17 cellular contexts compared by ENCODE assay signal in the genomic region with DNA sequence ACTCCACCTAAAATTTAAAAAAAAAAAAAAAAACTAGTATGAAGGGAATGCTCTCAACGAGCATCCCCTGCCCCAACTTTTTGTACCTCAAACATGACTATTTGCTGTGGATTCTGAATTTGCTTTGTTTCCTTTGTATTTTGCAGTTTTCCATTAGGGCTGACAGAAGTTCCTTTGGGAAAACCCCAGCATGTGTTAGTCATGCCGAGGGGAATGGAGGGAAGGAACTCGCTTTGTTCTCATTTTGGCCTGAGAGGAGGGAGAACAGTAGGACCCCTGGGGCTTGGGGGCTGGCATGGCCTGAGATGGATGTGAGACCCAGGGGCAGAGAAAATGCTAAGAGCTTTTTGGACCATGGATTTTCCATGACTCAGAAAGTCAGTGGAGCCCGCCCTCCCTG. TPM values are rescaled to one million over a fixed set of nuclear protein-coding genes. Genes with fewer than 3 reads are reported as not detected.
"Had no signal": no experiment of that assay in that cellular context is flagged by ENCODE, and none has a peak within 500 bp of the region (broad histone marks: within the 10 kb centered on the region; RNA-seq: fewer than 3 reads in every experiment).

No MANE protein-coding gene starts in this region.

- H3K27me3 ChIP-seq: right atrium auricular region, vagina had no signal

- H3K9me3 ChIP-seq: vagina had no signal

- H3K4me3 ChIP-seq: heart right ventricle, left ventricle myocardium inferior, right atrium auricular region, vagina had no signal

- H3K36me3 ChIP-seq: heart right ventricle, left ventricle myocardium inferior, right atrium auricular region, vagina had no signal

- H2AFZ ChIP-seq: parathyroid adenoma had no signal

- H3K27ac ChIP-seq: heart right ventricle, left ventricle myocardium inferior, parathyroid adenoma, right atrium auricular region had no signal

- H3K27ac Mint-ChIP-seq: activated T-helper 1 cell treated with anti-CD3 and anti-CD28 coated beads, Interleukin-12 subunit alpha, Interleukin-12 subunit beta, Interleukin-2, Interleukin-4 antibody, amounts not matched to agents 30 ng/mL and 10 ng/mL and 1 ng/mL, durations not matched to agents 14 hours and 24 hours and 36 hours; T-helper 1 cell treated with Interleukin-12 subunit alpha and Interleukin-12 subunit beta and Interleukin-4 antibody, amounts not matched to agents 30 μg/mL and 1 μg/mL, for 36 hours; WTC11 had no signal

- DNase-seq: activated CD4-positive, alpha-beta T cell treated with anti-CD3 and anti-CD28 coated beads for 48 hours; activated naive CD4-positive, alpha-beta T cell treated with Interleukin-2 at 50 U/mL for 16 hours; cortex of kidney; effector memory CD4-positive, alpha-beta T cell; heart right ventricle; left ventricle myocardium inferior; mesendoderm; small intestine had no signal

- ATAC-seq: heart right ventricle, WTC11 had no signal

- H3K9me3 Mint-ChIP-seq: central memory CD8-positive, alpha-beta T cell had no signal

- H3K4me3 Mint-ChIP-seq: activated T-helper 1 cell treated with anti-CD3 and anti-CD28 coated beads, Interleukin-12 subunit alpha, Interleukin-12 subunit beta, Interleukin-2, Interleukin-4 antibody, amounts not matched to agents 30 ng/mL and 10 ng/mL and 1 ng/mL, durations not matched to agents 14 hours and 24 hours and 36 hours; central memory CD8-positive, alpha-beta T cell; neural crest cell; T-helper 1 cell treated with Interleukin-12 subunit alpha and Interleukin-12 subunit beta and Interleukin-4 antibody, amounts not matched to agents 30 μg/mL and 1 μg/mL, for 36 hours; WTC11 had no signal

- H3K9ac ChIP-seq: parathyroid adenoma had no signal

RNA-seq across cellular contexts. Expression of gene KRT9, which starts 20.5 kb away (rescaled TPM):
- total RNA-seq: activated T-helper 1 cell treated with anti-CD3 and anti-CD28 coated beads, Interleukin-12 subunit alpha, Interleukin-12 subunit beta, Interleukin-2, Interleukin-4 antibody, amounts not matched to agents 30 ng/mL and 10 ng/mL and 1 ng/mL, durations not matched to agents 14 hours and 24 hours and 36 hours; epithelial cell of proximal tubule; heart right ventricle; left ventricle myocardium inferior; neural crest cell; right atrium auricular region; vagina; WTC11 had no signal
- polyA plus RNA-seq: heart right ventricle had no signal

RNA-seq across cellular contexts. Expression of gene KRT19, which starts 23.3 kb away (rescaled TPM):
- total RNA-seq: activated T-helper 1 cell treated with anti-CD3 and anti-CD28 coated beads, Interleukin-12 subunit alpha, Interleukin-12 subunit beta, Interleukin-2, Interleukin-4 antibody, amounts not matched to agents 30 ng/mL and 10 ng/mL and 1 ng/mL, durations not matched to agents 14 hours and 24 hours and 36 hours had no signal

RNA-seq across cellular contexts. Expression of gene KRT15, which starts 32.7 kb away (rescaled TPM):
- total RNA-seq: activated T-helper 1 cell treated with anti-CD3 and anti-CD28 coated beads, Interleukin-12 subunit alpha, Interleukin-12 subunit beta, Interleukin-2, Interleukin-4 antibody, amounts not matched to agents 30 ng/mL and 10 ng/mL and 1 ng/mL, durations not matched to agents 14 hours and 24 hours and 36 hours; left ventricle myocardium inferior; neural crest cell had no signal

RNA-seq across cellular contexts. Expression of gene KRT14, which starts 35.3 kb away (rescaled TPM):
- total RNA-seq: activated T-helper 1 cell treated with anti-CD3 and anti-CD28 coated beads, Interleukin-12 subunit alpha, Interleukin-12 subunit beta, Interleukin-2, Interleukin-4 antibody, amounts not matched to agents 30 ng/mL and 10 ng/mL and 1 ng/mL, durations not matched to agents 14 hours and 24 hours and 36 hours; epithelial cell of proximal tubule; heart right ventricle; left ventricle myocardium inferior; neural crest cell; WTC11 had no signal

RNA-seq across cellular contexts. Expression of gene KRT13, which starts 46.0 kb away (rescaled TPM):
- total RNA-seq: activated T-helper 1 cell treated with anti-CD3 and anti-CD28 coated beads, Interleukin-12 subunit alpha, Interleukin-12 subunit beta, Interleukin-2, Interleukin-4 antibody, amounts not matched to agents 30 ng/mL and 10 ng/mL and 1 ng/mL, durations not matched to agents 14 hours and 24 hours and 36 hours; heart right ventricle; left ventricle myocardium inferior; neural crest cell; right atrium auricular region; WTC11 had no signal
